Comparison of ENCODE assay signal across 8 cellular contexts in genomic region chr1:2392686-2393085, GRCh38. TPM values are rescaled to one million over a fixed set of nuclear protein-coding genes. Genes with fewer than 3 reads are reported as not detected.
A peak's percentile ranks its signal among the peaks of the same experiment; 100 is the strongest.
DNase-seq lines count a peak whose midpoint lies in the region; ATAC-seq, FAIRE-seq and TF ChIP-seq lines count a peak whose summit lies in the region.

No MANE protein-coding gene starts in this region.

- H3K36me3 Mint-ChIP-seq in T-helper 2 cell treated with Interferon-gamma antibody and Interleukin-4, amounts not matched to agents 5 μg/mL and 100 μg/mL, for 36 hours (ENCODE audit: low read depth): peaks cover 38% of the 10 kb centered on the region
- peaks cover 12 to 16% of the 10 kb centered on the region in 2 donors for H3K36me3 Mint-ChIP-seq in activated naive CD4-positive, alpha-beta T cell treated with anti-CD3 and anti-CD28 coated beads, Interleukin-2, amount 50 U/mL, for 72 hours

- no peak for DNase-seq in T-helper 2 cell treated with Interferon-gamma antibody and Interleukin-4, amounts not matched to agents 5 μg/mL and 100 μg/mL, for 36 hours (ENCODE audit: low spot score)
- DNase-seq in T-helper 2 cell (no peak), kidney (peak; percentile 65), cerebellar nuclear complex (lab: John Stamatoyannopoulos, UW) (no peak), left lobe of liver (ENCODE audit: low spot score) (no peak), OCI-M2 (lab: John Stamatoyannopoulos, UW; ENCODE audit: unreplicated experiment) (no peak)
- DNase-seq in activated naive CD4-positive, alpha-beta T cell treated with anti-CD3 and anti-CD28 coated beads, Interleukin-2, amount 50 U/mL, for 72 hours (ENCODE audit: low spot score in 2 of 2): no peak

- no peaks in the 10 kb centered on the region for H3K9me3 Mint-ChIP-seq in T-helper 2 cell treated with Interferon-gamma antibody and Interleukin-4, amounts not matched to agents 5 μg/mL and 100 μg/mL, for 36 hours
- no peaks in the 10 kb centered on the region for H3K9me3 Mint-ChIP-seq in activated naive CD4-positive, alpha-beta T cell treated with anti-CD3 and anti-CD28 coated beads, Interleukin-2, amount 50 U/mL, for 72 hours

- intact Hi-C loops in kidney (cut with DNase I): no loop called here

- H3K9me3 ChIP-seq in kidney (ENCODE audit: control insufficient read depth in 1 of 2, low read length in 2 of 2) (no peaks in the 10 kb centered on the region), subcutaneous abdominal adipose tissue (ENCODE audit: control insufficient read depth in 5 of 5, low read length in 5 of 5) (peaks cover 0 to 2% (median 0%) of the 10 kb centered on the region in 5 donors)

- peaks cover 17 to 31% of the 10 kb centered on the region in 2 donors for H3K4me1 ChIP-seq in kidney (ENCODE audit: control insufficient read depth in 1 of 2, insufficient read depth in 1 of 2, low read depth in 1 of 2, low read length in 2 of 2)
- peaks cover 16 to 46% (median 35%) of the 10 kb centered on the region in 5 donors for H3K4me1 ChIP-seq in subcutaneous abdominal adipose tissue (ENCODE audit: control insufficient read depth in 5 of 5, insufficient read depth in 5 of 5, low read length in 5 of 5)

- H3K4me1 Mint-ChIP-seq in T-helper 2 cell treated with Interferon-gamma antibody and Interleukin-4, amounts not matched to agents 5 μg/mL and 100 μg/mL, for 36 hours (ENCODE audit: low read depth): peaks cover 15% of the 10 kb centered on the region

- H3K27ac ChIP-seq in kidney (ENCODE audit: low read depth in 2 of 2, low read length in 2 of 2) (peak overlapping the region in 1 of 2 donors; percentile 12), subcutaneous abdominal adipose tissue (ENCODE audit: low read depth, low read length) (peak overlapping the region; percentile 55)

- no peaks in the 10 kb centered on the region for H3K27me3 Mint-ChIP-seq in T-helper 2 cell treated with Interferon-gamma antibody and Interleukin-4, amounts not matched to agents 5 μg/mL and 100 μg/mL, for 36 hours (ENCODE audit: low read depth)

- peak overlapping the region; percentile 86 for H3K4me3 Mint-ChIP-seq in T-helper 2 cell treated with Interferon-gamma antibody and Interleukin-4, amounts not matched to agents 5 μg/mL and 100 μg/mL, for 36 hours

- H3K36me3 ChIP-seq in kidney (ENCODE audit: control insufficient read depth in 1 of 2, insufficient read depth in 2 of 2, low read length in 2 of 2): peaks cover 13 to 33% of the 10 kb centered on the region in 2 donors
- H3K36me3 ChIP-seq in subcutaneous abdominal adipose tissue (ENCODE audit: control insufficient read depth in 5 of 5, insufficient read depth in 5 of 5, low read length in 5 of 5): peaks cover 0 to 45% (median 34%) of the 10 kb centered on the region in 5 donors

- peak overlapping the region; percentile 79 for H3K27ac Mint-ChIP-seq in T-helper 2 cell treated with Interferon-gamma antibody and Interleukin-4, amounts not matched to agents 5 μg/mL and 100 μg/mL, for 36 hours
- peak overlapping the region; percentile 83 to 97 for H3K27ac Mint-ChIP-seq in activated naive CD4-positive, alpha-beta T cell treated with anti-CD3 and anti-CD28 coated beads, Interleukin-2, amount 50 U/mL, for 72 hours

- TF ChIP-seq CTCF in kidney (IDR thresholded peaks at IDR 0.05; ENCODE audit: borderline replicate concordance, extremely low read depth, insufficient read depth): no peak

- H3K4me3 ChIP-seq in kidney (ENCODE audit: low read length in 2 of 2) (peak overlapping the region; percentile 85 to 92), subcutaneous abdominal adipose tissue (ENCODE audit: low read depth in 1 of 5, low read length in 5 of 5) (peak overlapping the region; percentile 71 to 88 (median 81))

- FAIRE-seq in kidney (lab: Jason Lieb, UNC): no peak

- peaks cover 0 to 5% (median 0%) of the 10 kb centered on the region in 5 donors for H3K27me3 ChIP-seq in subcutaneous abdominal adipose tissue (ENCODE audit: control insufficient read depth in 5 of 5, insufficient read depth in 4 of 5, low read length in 5 of 5)

- no peak for ATAC-seq in activated naive CD4-positive, alpha-beta T cell treated with anti-CD3 and anti-CD28 coated beads, Interleukin-2, amount 50 U/mL, for 72 hours
- no peak for ATAC-seq in left lobe of liver

- peak overlapping the region; percentile 87 to 91 for H3K9ac ChIP-seq in kidney (ENCODE audit: low read length in 2 of 2)
- H3K9ac ChIP-seq in subcutaneous abdominal adipose tissue (ENCODE audit: low read length in 5 of 5): peak overlapping the region; percentile 71 to 89 (median 86)

RNA-seq across cellular contexts. Expression of gene RER1, which starts 1.0 kb away (rescaled TPM):
- 100 to 1,000 TPM; 102 to 135 TPM for total RNA-seq in activated naive CD4-positive, alpha-beta T cell treated with anti-CD3 and anti-CD28 coated beads, Interleukin-2, amount 50 U/mL, for 72 hours
- total RNA-seq in kidney (162 TPM), left lobe of liver (163 TPM)
- 158 TPM for polyA plus RNA-seq in kidney (ENCODE audit: insufficient read depth, low read depth, low replicate concordance)

RNA-seq across cellular contexts. Expression of gene MORN1, which starts 1.3 kb away (rescaled TPM):
- total RNA-seq in activated naive CD4-positive, alpha-beta T cell treated with anti-CD3 and anti-CD28 coated beads, Interleukin-2, amount 50 U/mL, for 72 hours: 1 to 10 TPM; 2.0 to 5.7 TPM
- total RNA-seq in kidney (24.7 TPM), left lobe of liver (6.7 TPM)
- polyA plus RNA-seq in kidney (ENCODE audit: insufficient read depth, low read depth, low replicate concordance): 9.0 TPM

RNA-seq across cellular contexts. Expression of gene PEX10, which starts 19.7 kb away (rescaled TPM):
- 10 to 100 TPM in 1 of 2 donors, 1 to 10 TPM in 1; 4.7 to 17.0 TPM for total RNA-seq in activated naive CD4-positive, alpha-beta T cell treated with anti-CD3 and anti-CD28 coated beads, Interleukin-2, amount 50 U/mL, for 72 hours
- total RNA-seq in kidney (25.6 TPM), left lobe of liver (10.3 TPM)
- polyA plus RNA-seq in kidney (ENCODE audit: insufficient read depth, low read depth, low replicate concordance): 26.8 TPM
